In the genomic region with DNA sequence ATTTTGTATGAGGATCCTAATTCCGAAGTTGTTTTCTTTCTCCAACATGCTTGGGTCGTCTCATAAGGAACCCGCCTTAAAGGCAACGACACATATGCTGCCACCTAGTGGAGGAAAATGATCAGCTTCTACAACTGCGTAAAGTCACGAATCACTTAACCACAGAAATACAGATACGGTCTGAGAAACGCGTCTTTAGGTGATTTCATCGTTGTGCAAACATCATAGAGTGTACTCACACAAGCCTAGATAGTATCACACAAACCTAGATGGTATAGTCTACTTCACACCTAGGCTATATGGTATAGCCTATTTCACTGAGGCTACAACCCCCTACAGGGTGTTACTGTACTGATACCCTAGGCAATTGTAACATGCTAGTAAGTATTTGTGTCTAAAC, we compare ENCODE assay signal across 9 cellular contexts. TPM values are rescaled to one million over a fixed set of nuclear protein-coding genes. Genes with fewer than 3 reads are reported as not detected.
A peak's percentile ranks its signal among the peaks of the same experiment; 100 is the strongest.
DNase-seq lines count a peak whose midpoint lies in the region; ATAC-seq, FAIRE-seq and TF ChIP-seq lines count a peak whose summit lies in the region.
"Had no signal": no experiment of that assay in that cellular context is flagged by ENCODE, and none has a peak within 500 bp of the region (broad histone marks: within the 10 kb centered on the region; RNA-seq: fewer than 3 reads in every experiment).

No MANE protein-coding gene starts in this region.

- DNase-seq in A549 (ENCODE audit: low read depth in 1 of 2, low spot score in 1 of 2) (peak; percentile 92 to 96), NCI-H774 (lab: John Stamatoyannopoulos, UW) (peak; percentile 73), epithelial cell of proximal tubule (ENCODE audit: low read depth) (peak; percentile 83), thyroid gland (peak; percentile 74 to 75)
- DNase-seq in activated CD4-positive, alpha-beta memory T cell treated with anti-CD3 and anti-CD28 coated beads for 36 hours: peak; percentile 65
- DNase-seq in natural killer cell treated with Interleukin-12 subunit alpha and Interleukin-12 subunit beta and Interleukin-15 and Interleukin-18, amount 100 ng/mL, for 72 hours (ENCODE audit: low spot score): peak; percentile 87

- WGBS in A549 (ENCODE audit: missing lambda C conversion rate): 1% methylated on average over 10 of the region's 10 CpGs
- WGBS in thyroid gland, 2 donors: 0 to 2% methylated on average over 10 of the region's 10 CpGs

- H3K27me3 Mint-ChIP-seq in activated CD4-positive, alpha-beta memory T cell treated with anti-CD3 and anti-CD28 coated beads for 36 hours: peaks cover 4% of the 10 kb centered on the region
- no peaks in the 10 kb centered on the region for H3K27me3 Mint-ChIP-seq in natural killer cell treated with Interleukin-12 subunit alpha and Interleukin-12 subunit beta and Interleukin-15 and Interleukin-18, amount 100 ng/mL, for 72 hours

- H3K27ac ChIP-seq in A549 (peak overlapping the region; percentile 84; a peak in 5 of 6 replicates), thyroid gland (peak overlapping the region; percentile 98 to 100 (median 100))

- H3K36me3 ChIP-seq in thyroid gland: no peaks in the 10 kb centered on the region

- CTCF ChIA-PET in A549 (lab: Yijun Ruan, JAX): interaction anchor here (0.5 to 16.3 kb wide), 40 partner anchors 12 to 338 kb away, joined by 3 to 241 read pairs (median 6); a partner anchor contains a TSS
- CTCF ChIA-PET in activated CD4-positive, alpha-beta memory T cell treated with anti-CD3 and anti-CD28 coated beads for 36 hours (lab: Charles Lee): interaction anchor here (0.9 to 7.8 kb wide), 21 partner anchors 10 to 316 kb away, joined by 3 to 96 read pairs (median 6); a partner anchor contains a TSS

- TF ChIP-seq EP300 in A549 (IDR thresholded peaks at IDR 0.05): no peak

- TF ChIP-seq POLR2A in A549 (IDR thresholded peaks at IDR 0.05; ENCODE audit: low read length) (no peak), thyroid gland (IDR thresholded peaks at IDR 0.05) (peak in 1 of 2 donors; percentile 53)

- H3K4me3 ChIP-seq in A549 (no peak overlapping the region), epithelial cell of proximal tubule (ENCODE audit: low read depth, low read length) (no peak overlapping the region), thyroid gland (replicated peaks in 1 of 3) (no peak overlapping the region)

- no peaks in the 10 kb centered on the region for H3K36me3 Mint-ChIP-seq in activated CD4-positive, alpha-beta memory T cell treated with anti-CD3 and anti-CD28 coated beads for 36 hours
- H3K36me3 Mint-ChIP-seq in natural killer cell treated with Interleukin-12 subunit alpha and Interleukin-12 subunit beta and Interleukin-15 and Interleukin-18, amount 100 ng/mL, for 72 hours: peaks cover 6% of the 10 kb centered on the region

- ATAC-seq in A549: peak; percentile 82 to 94
- peak; percentile 55 for ATAC-seq in HG03520 (IDR thresholded peaks at IDR 0.05; ENCODE audit: unreplicated experiment)
- peak; percentile 79 for ATAC-seq in natural killer cell treated with Interleukin-12 subunit alpha and Interleukin-12 subunit beta and Interleukin-15 and Interleukin-18, amount 100 ng/mL, for 72 hours

- H3K4me3 Mint-ChIP-seq in activated CD4-positive, alpha-beta memory T cell treated with anti-CD3 and anti-CD28 coated beads for 36 hours: no peak overlapping the region
- H3K4me3 Mint-ChIP-seq in natural killer cell treated with Interleukin-12 subunit alpha and Interleukin-12 subunit beta and Interleukin-15 and Interleukin-18, amount 100 ng/mL, for 72 hours: peak overlapping the region; percentile 91

- H3K4me1 ChIP-seq in A549 (peaks cover 56% of the 10 kb centered on the region), thyroid gland (peaks cover 70 to 81% of the 10 kb centered on the region in 2 donors)

- no peaks in the 10 kb centered on the region for H3K9me3 ChIP-seq in A549
- H3K9me3 ChIP-seq in thyroid gland: no peaks in the 10 kb centered on the region

- peak overlapping the region; percentile 48 for H3K4me2 ChIP-seq in A549

- intact Hi-C loops in activated CD4-positive, alpha-beta memory T cell treated with anti-CD3 and anti-CD28 coated beads for 36 hours (cut with micrococcal nuclease): loop anchor here (1.0 to 2.0 kb wide), 4 partner anchors 15 to 287 kb away; no protein-coding TSS in a partner anchor
- intact Hi-C loops in thyroid gland (cut with DNase I): no loop called here

- no peaks in the 10 kb centered on the region for H3K27me3 ChIP-seq in thyroid gland

- TF ChIP-seq CTCF in A549 (IDR thresholded peaks at IDR 0.05) (peak; percentile 98), GM12873 (IDR thresholded peaks at IDR 0.05; ENCODE audit: insufficient read depth, low read depth, low read length, missing control alignments) (peak; percentile 85), epithelial cell of proximal tubule (conservative IDR thresholded peaks at IDR 0.05; ENCODE audit: low read depth, low read length) (peak; percentile 92), thyroid gland (IDR thresholded peaks at IDR 0.05) (peak; percentile 67 to 95 (median 86))

- peaks cover 28% of the 10 kb centered on the region for H3K4me1 Mint-ChIP-seq in activated CD4-positive, alpha-beta memory T cell treated with anti-CD3 and anti-CD28 coated beads for 36 hours (ENCODE audit: low read depth)
- peaks cover 48 to 53% of the 10 kb centered on the region in 2 donors for H3K4me1 Mint-ChIP-seq in natural killer cell treated with Interleukin-12 subunit alpha and Interleukin-12 subunit beta and Interleukin-15 and Interleukin-18, amount 100 ng/mL, for 72 hours (ENCODE audit: low read depth in 2 of 2)

- TF ChIP-seq RAD21 in A549 (conservative IDR thresholded peaks at IDR 0.05 in 1 of 2, IDR thresholded peaks at IDR 0.05 in 1 of 2): peak; percentile 86 to 89

- POLR2A ChIA-PET in A549 (lab: Yijun Ruan, JAX): interaction anchor here (1.2 kb wide), 1 partner anchor 70 kb away, joined by 4 read pairs; no protein-coding TSS in a partner anchor
- POLR2A ChIA-PET in activated CD4-positive, alpha-beta memory T cell treated with anti-CD3 and anti-CD28 coated beads for 36 hours (lab: Charles Lee): interaction anchor here (0.6 kb wide), 1 partner anchor 292 kb away, joined by 3 read pairs; no protein-coding TSS in a partner anchor

- FAIRE-seq in A549 (lab: Jason Lieb, UNC): peak; percentile 97

- H3K9me3 Mint-ChIP-seq in activated CD4-positive, alpha-beta memory T cell treated with anti-CD3 and anti-CD28 coated beads for 36 hours: no peaks in the 10 kb centered on the region
- H3K9me3 Mint-ChIP-seq in natural killer cell treated with Interleukin-12 subunit alpha and Interleukin-12 subunit beta and Interleukin-15 and Interleukin-18, amount 100 ng/mL, for 72 hours: peaks cover 3% of the 10 kb centered on the region

- no peak overlapping the region for H3K27ac Mint-ChIP-seq in activated CD4-positive, alpha-beta memory T cell treated with anti-CD3 and anti-CD28 coated beads for 36 hours
- H3K27ac Mint-ChIP-seq in natural killer cell treated with Interleukin-12 subunit alpha and Interleukin-12 subunit beta and Interleukin-15 and Interleukin-18, amount 100 ng/mL, for 72 hours: peak overlapping the region; percentile 84 to 88

TF ChIP-seq in A549, 52 proteins besides CTCF, POLR2A, EP300 and RAD21 (continues in another document):
- TF ChIP-seq SMC3 (IDR thresholded peaks at IDR 0.05) (peak; percentile 97), JUN (IDR thresholded peaks at IDR 0.05) (0 out of 5 replicates have a peak, but pooled peaks of 1 of the 2 experiments have one; percentile 17), EHF (CRISPR knock-in tag; IDR thresholded peaks at IDR 0.05) (no peak), GATA3 (IDR thresholded peaks at IDR 0.05; ENCODE audit: borderline replicate concordance) (peak; percentile 55; the same call in 1 of the 2 replicates), KDM5A (IDR thresholded peaks at IDR 0.05) (no peak), RFX5 (IDR thresholded peaks at IDR 0.05) (no peak), CEBPB (IDR thresholded peaks at IDR 0.05) (peak in 1 of 2 experiments; percentile 45; a peak in 1 of 4 replicates)
- TF ChIP-seq, protein P1, sequence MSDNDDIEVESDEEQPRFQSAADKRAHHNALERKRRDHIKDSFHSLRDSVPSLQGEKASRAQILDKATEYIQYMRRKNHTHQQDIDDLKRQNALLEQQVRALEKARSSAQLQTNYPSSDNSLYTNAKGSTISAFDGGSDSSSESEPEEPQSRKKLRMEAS (IDR thresholded peaks at IDR 0.05): peak; percentile 35; the same call in 1 of the 2 replicates

RNA-seq across cellular contexts. Expression of a gene that starts 13.1 kb away (rescaled TPM):
- not detected in 2 replicates for polyA plus RNA-seq in A549 (2011; rRNA removed)
- polyA plus RNA-seq in A549 (2012; cell fraction: cytosol; rRNA removed): not detected in 2 replicates
- polyA plus RNA-seq in A549 (2012; cell fraction: nucleus; rRNA removed): 0.12 and 0.15 TPM in 2 replicates
- polyA plus RNA-seq in A549 (2017; fragmentation: RNase III; extraction: RNeasy Plus Mini Kit Qiagen cat#74134 plus additional on column Dnase treatment): not detected in 3 replicates
- not detected in 2 replicates for polyA minus RNA-seq in A549 (2011; rRNA and poly(A)+ RNA removed)
- 10 to 100 TPM; 21.5 to 22.8 TPM for total RNA-seq in activated CD4-positive, alpha-beta memory T cell treated with anti-CD3 and anti-CD28 coated beads for 36 hours
- not detected in 2 replicates for total RNA-seq in epithelial cell of proximal tubule
- 100 to 1,000 TPM; 599 to 903 TPM for total RNA-seq in natural killer cell treated with Interleukin-12 subunit alpha and Interleukin-12 subunit beta and Interleukin-15 and Interleukin-18, amount 100 ng/mL, for 72 hours
- total RNA-seq in thyroid gland: 1 to 10 TPM in 1 of 4 donors, under 1 TPM in 2, not detected in 1; 0.22 to 3.6 (median 0.63) TPM
- total RNA-seq: urinary bladder had no signal

RNA-seq across cellular contexts. Expression of a gene that starts 39.3 kb away (rescaled TPM):
- polyA plus RNA-seq in A549 (2011; rRNA removed) (not detected in 2 replicates), A549 (2017; fragmentation: RNase III; extraction: RNeasy Plus Mini Kit Qiagen cat#74134 plus additional on column Dnase treatment) (0.08 TPM in 1 of 3 replicates, not detected in the others)
- polyA plus RNA-seq in A549 (2012; cell fraction: cytosol; rRNA removed): 0.01 TPM in 1 of 2 replicates, not detected in the other
- polyA plus RNA-seq in A549 (2012; cell fraction: nucleus; rRNA removed): not detected in 2 replicates
- not detected in 2 replicates for polyA minus RNA-seq in A549 (2011; rRNA and poly(A)+ RNA removed)
- total RNA-seq in activated CD4-positive, alpha-beta memory T cell treated with anti-CD3 and anti-CD28 coated beads for 36 hours: not detected
- total RNA-seq in epithelial cell of proximal tubule (not detected in 2 replicates), thyroid gland (100 to 1,000 TPM in 2 of 4 donors, 10 to 100 TPM in 2; 24.8 to 323 (median 116) TPM)
- not detected for total RNA-seq in natural killer cell treated with Interleukin-12 subunit alpha and Interleukin-12 subunit beta and Interleukin-15 and Interleukin-18, amount 100 ng/mL, for 72 hours
- total RNA-seq: urinary bladder had no signal
- polyA plus RNA-seq: urinary bladder had no signal

RNA-seq across cellular contexts. Expression of a gene that starts 46.5 kb away (rescaled TPM):
- polyA plus RNA-seq in A549 (2011; rRNA removed) (1.8 and 2.6 TPM in 2 replicates), A549 (2017; fragmentation: RNase III; extraction: RNeasy Plus Mini Kit Qiagen cat#74134 plus additional on column Dnase treatment) (11.1 to 20.7 TPM (median 20.0 TPM) in 3 replicates)
- 13.2 and 22.4 TPM in 2 replicates for polyA plus RNA-seq in A549 (2012; cell fraction: cytosol; rRNA removed)
- polyA plus RNA-seq in A549 (2012; cell fraction: nucleus; rRNA removed): 19.3 and 20.6 TPM in 2 replicates
- polyA minus RNA-seq in A549 (2011; rRNA and poly(A)+ RNA removed): 2.4 and 3.4 TPM in 2 replicates
- not detected for total RNA-seq in activated CD4-positive, alpha-beta memory T cell treated with anti-CD3 and anti-CD28 coated beads for 36 hours
- total RNA-seq in epithelial cell of proximal tubule (0.52 and 0.94 TPM in 2 replicates), thyroid gland (100 to 1,000 TPM in 2 of 4 donors, 10 to 100 TPM in 2; 82.8 to 260 (median 167) TPM)
- not detected for total RNA-seq in natural killer cell treated with Interleukin-12 subunit alpha and Interleukin-12 subunit beta and Interleukin-15 and Interleukin-18, amount 100 ng/mL, for 72 hours

Comparison
In these comparisons a context has a peak if more than half of its experiments do, and no peak if none do; other contexts are left out.
1. RNA of a gene that starts 13.1 kb away (total RNA-seq): 599 to 903 TPM in natural killer cell treated with Interleukin-12 subunit alpha and Interleukin-12 subunit beta and Interleukin-15 and Interleukin-18, amount 100 ng/mL, for 72 hours; 21.5 to 22.8 TPM in activated CD4-positive, alpha-beta memory T cell treated with anti-CD3 and anti-CD28 coated beads for 36 hours, 0.22 to 3.6 TPM in thyroid gland and not detected in epithelial cell of proximal tubule; every median in the first group is over 10 times any median in the second.
2. RNA of a gene that starts 39.3 kb away (total RNA-seq): 24.8 to 323 TPM in thyroid gland; not detected in activated CD4-positive, alpha-beta memory T cell treated with anti-CD3 and anti-CD28 coated beads for 36 hours, not detected in epithelial cell of proximal tubule and not detected in natural killer cell treated with Interleukin-12 subunit alpha and Interleukin-12 subunit beta and Interleukin-15 and Interleukin-18, amount 100 ng/mL, for 72 hours; every median in the first group is over 10 times any median in the second.
3. RNA of a gene that starts 46.5 kb away (total RNA-seq): 82.8 to 260 TPM in thyroid gland; 0.52 to 0.94 TPM in epithelial cell of proximal tubule, not detected in natural killer cell treated with Interleukin-12 subunit alpha and Interleukin-12 subunit beta and Interleukin-15 and Interleukin-18, amount 100 ng/mL, for 72 hours and not detected in activated CD4-positive, alpha-beta memory T cell treated with anti-CD3 and anti-CD28 coated beads for 36 hours; every median in the first group is over 10 times any median in the second.
4. Peak in every context shown above with its lines, with median percentiles within 50 percentile points of each other: ATAC-seq, DNase-seq and CTCF ChIP-seq.